Comparison of ENCODE assay signal across 16 cellular contexts in genomic region chr6:6409397-6410030, GRCh38.
"Had no signal": no experiment of that assay in that cellular context is flagged by ENCODE, and none has a peak within 500 bp of the region (broad histone marks: within the 10 kb centered on the region; RNA-seq: fewer than 3 reads in every experiment).

No MANE protein-coding gene starts in this region.

- H3K36me3 ChIP-seq: suprapubic skin had no signal

- H3K27ac Mint-ChIP-seq: activated T-cell treated with anti-CD3 and anti-CD28 coated beads, Interleukin-2, amount 50 U/mL, for 24 hours; dendritic cell treated with granulocyte-macrophage colony-stimulating factor and Interleukin-4, amounts not matched to agents 40 ng/mL and 50 ng/mL, for 4 days; effector memory CD8-positive, alpha-beta T cell; memory B cell had no signal

- ATAC-seq: activated naive CD4-positive, alpha-beta T cell treated with anti-CD3 and anti-CD28 coated beads, Interleukin-2, amount 50 U/mL, for 72 hours; body of pancreas; effector memory CD8-positive, alpha-beta T cell; left lobe of liver; stimulated activated naive CD8-positive, alpha-beta T cell treated with anti-CD3 and anti-CD28 coated beads, Interleukin-15, Interleukin-2, amounts not matched to agents 100 U/mL and 50 U/mL, for 24 hours had no signal

- H3K27me3 Mint-ChIP-seq: dendritic cell treated with granulocyte-macrophage colony-stimulating factor and Interleukin-4, amounts not matched to agents 40 ng/mL and 50 ng/mL, for 4 days had no signal

- H3K4me3 ChIP-seq: body of pancreas, suprapubic skin had no signal

- H3K9me3 ChIP-seq: body of pancreas, suprapubic skin had no signal

- H3K9me3 Mint-ChIP-seq: activated naive CD4-positive, alpha-beta T cell treated with anti-CD3 and anti-CD28 coated beads, Interleukin-2, amount 50 U/mL, for 72 hours; activated T-cell treated with anti-CD3 and anti-CD28 coated beads, Interleukin-2, amount 50 U/mL, for 24 hours; dendritic cell treated with granulocyte-macrophage colony-stimulating factor and Interleukin-4, amounts not matched to agents 40 ng/mL and 50 ng/mL, for 4 days; effector memory CD8-positive, alpha-beta T cell; memory B cell had no signal

- H3K27me3 ChIP-seq: body of pancreas, suprapubic skin had no signal

- H3K4me3 Mint-ChIP-seq: activated T-cell treated with anti-CD3 and anti-CD28 coated beads, Interleukin-2, amount 50 U/mL, for 24 hours; dendritic cell treated with granulocyte-macrophage colony-stimulating factor and Interleukin-4, amounts not matched to agents 40 ng/mL and 50 ng/mL, for 4 days; effector memory CD8-positive, alpha-beta T cell; memory B cell had no signal

- H3K27ac ChIP-seq: body of pancreas, suprapubic skin had no signal

- DNase-seq: activated CD4-positive, alpha-beta T cell treated with anti-CD3 and anti-CD28 coated beads, Interleukin-2, amount 50 U/mL, for 4 hours; activated effector memory CD4-positive, alpha-beta T cell treated with Interleukin-2 at 50 U/mL for 16 hours; activated T-cell treated with anti-CD3 and anti-CD28 coated beads, Interleukin-2, amount 50 U/mL, for 24 hours; amniotic stem cell; body of pancreas; effector memory CD8-positive, alpha-beta T cell; islet precursor cell; stimulated activated CD4-positive, alpha-beta T cell treated with anti-CD3 and anti-CD28 coated beads, Interleukin-4, amount 100 ng/mL, for 1 hour; stimulated activated CD8-positive, alpha-beta memory T cell treated with anti-CD3 and anti-CD28 coated beads, Interleukin-4, amount 100 ng/mL, for 48 hours; stimulated activated naive CD8-positive, alpha-beta T cell treated with anti-CD3 and anti-CD28 coated beads, Interleukin-15, Interleukin-2, amounts not matched to agents 100 U/mL and 50 U/mL, for 24 hours; T-helper 2 cell had no signal

- H3K36me3 Mint-ChIP-seq: activated naive CD4-positive, alpha-beta T cell treated with anti-CD3 and anti-CD28 coated beads, Interleukin-2, amount 50 U/mL, for 72 hours; memory B cell had no signal
